ENCODE assay signal across 26 cellular contexts in genomic region chr21:34594566-34595234, GRCh38. TPM values are rescaled to one million over a fixed set of nuclear protein-coding genes. Genes with fewer than 3 reads are reported as not detected.
A peak's percentile ranks its signal among the peaks of the same experiment; 100 is the strongest.
DNase-seq lines count a peak whose midpoint lies in the region; ATAC-seq, FAIRE-seq and TF ChIP-seq lines count a peak whose summit lies in the region.
"Had no signal": no experiment of that assay in that cellular context is flagged by ENCODE, and none has a peak within 500 bp of the region (broad histone marks: within the 10 kb centered on the region; RNA-seq: fewer than 3 reads in every experiment).

No MANE protein-coding gene starts in this region.

- in situ Hi-C loops in HepG2 (cut with HindIII; ENCODE audit: extremely low pct_ligation_motif_present, low pct_unique_long_range_greater_than_20kb) = no loop called here

- TF ChIP-seq POLR2A in HepG2 (IDR thresholded peaks at IDR 0.05; ENCODE audit: insufficient read depth in 1 of 2, low read depth in 2 of 2, low read length in 2 of 2) (no peak), right lobe of liver (IDR thresholded peaks at IDR 0.05) (no peak), esophagus muscularis mucosa (IDR thresholded peaks at IDR 0.05; ENCODE audit: low read depth) (no peak), prostate gland (IDR thresholded peaks at IDR 0.05) (no peak)

- no peaks in the 10 kb centered on the region for H3K36me3 Mint-ChIP-seq in glutamatergic neuron (ENCODE audit: unreplicated experiment)
- H3K36me3 Mint-ChIP-seq: activated naive CD8-positive, alpha-beta T cell treated with anti-CD3 and anti-CD28 coated beads for 36 hours had no signal

- H3K79me2 ChIP-seq in HepG2 (ENCODE audit: insufficient read depth, low read length) = no peaks in the 10 kb centered on the region
- H3K79me2 ChIP-seq in parathyroid adenoma = peaks cover 9% of the 10 kb centered on the region

- H3K9me3 ChIP-seq in HepG2 (ENCODE audit: low read length) (no peaks in the 10 kb centered on the region), right lobe of liver (no peaks in the 10 kb centered on the region), esophagus muscularis mucosa (no peaks in the 10 kb centered on the region), parathyroid adenoma (ENCODE audit: control insufficient read depth, low read length) (no peaks in the 10 kb centered on the region), prostate gland (no peaks in the 10 kb centered on the region)
- H3K9me3 ChIP-seq: ascending aorta, MG63, tibial artery had no signal

- peaks cover 5% of the 10 kb centered on the region for H3K4me1 Mint-ChIP-seq in glutamatergic neuron (ENCODE audit: low read depth, unreplicated experiment)

- BruUV-seq in HepG2 (replicated peaks; lab: Mats Ljungman, UMichigan) = no TSS peak

- no peak overlapping the region for H2AFZ ChIP-seq in HepG2 (ENCODE audit: low read length)
- H2AFZ ChIP-seq in parathyroid adenoma = no peak overlapping the region

- TF ChIP-seq CTCF in HepG2 (CRISPR knock-in tag; IDR thresholded peaks at IDR 0.05) = no peak
- TF ChIP-seq CTCF in right lobe of liver (IDR thresholded peaks at IDR 0.05) = no peak
- no peak for TF ChIP-seq CTCF in esophagus muscularis mucosa (IDR thresholded peaks at IDR 0.05)
- no peak for TF ChIP-seq CTCF in parathyroid adenoma (IDR thresholded peaks at IDR 0.05)
- TF ChIP-seq CTCF in glutamatergic neuron (IDR thresholded peaks at IDR 0.05; ENCODE audit: partially characterized antibody, unreplicated experiment) = no peak
- no peak for TF ChIP-seq CTCF in dorsolateral prefrontal cortex (IDR thresholded peaks at IDR 0.05 in 54 of 56, conservative IDR thresholded peaks at IDR 0.05 in 2 of 56; ENCODE audit: low read depth in 1 of 56, partially characterized antibody in 56 of 56)
- TF ChIP-seq CTCF in prostate gland (IDR thresholded peaks at IDR 0.05) = no peak

- no peak overlapping the region for H3K9ac ChIP-seq in HepG2 (ENCODE audit: insufficient read depth, low read depth, low read length)
- no peak overlapping the region for H3K9ac ChIP-seq in parathyroid adenoma

- intact Hi-C loops in HepG2 (cut with micrococcal nuclease; ENCODE audit: unreplicated experiment) = no loop called here
- intact Hi-C loops in right lobe of liver (cut with DNase I) = no loop called here
- intact Hi-C loops in esophagus muscularis mucosa (cut with DNase I) = loop anchor here (5.0 kb wide), 1 partner anchor 72 kb away; no protein-coding TSS in a partner anchor
- intact Hi-C loops in dorsolateral prefrontal cortex (cut with DNase I) = loop anchor here (5.0 kb wide), 1 partner anchor 67 kb away; no protein-coding TSS in a partner anchor
- intact Hi-C loops in prostate gland (cut with DNase I) = loop anchor here (5.0 kb wide), 1 partner anchor 67 kb away; no protein-coding TSS in a partner anchor

- no peak overlapping the region for H3K27ac ChIP-seq in HepG2 (ENCODE audit: extremely low read length, insufficient read depth, low read length)
- no peak overlapping the region for H3K27ac ChIP-seq in right lobe of liver
- peak overlapping the region; percentile 35 to 74 (median 54) for H3K27ac ChIP-seq in esophagus muscularis mucosa (replicated peaks in 1 of 4)
- H3K27ac ChIP-seq in parathyroid adenoma = peak overlapping the region; percentile 53
- H3K27ac ChIP-seq in dorsolateral prefrontal cortex = peak overlapping the region in 2 of 59 donors; percentile 1 to 64
- H3K27ac ChIP-seq in prostate gland = no peak overlapping the region
- H3K27ac ChIP-seq: ascending aorta, tibial artery had no signal

- H3K4me3 Mint-ChIP-seq in glutamatergic neuron (ENCODE audit: unreplicated experiment) = no peak overlapping the region
- H3K4me3 Mint-ChIP-seq: activated naive CD8-positive, alpha-beta T cell treated with anti-CD3 and anti-CD28 coated beads for 36 hours; CD4-positive, CD25-positive, alpha-beta regulatory T cell; dendritic cell treated with granulocyte-macrophage colony-stimulating factor and Interleukin-4, amounts not matched to agents 40 ng/mL and 50 ng/mL, for 4 days; memory B cell; naive thymus-derived CD4-positive, alpha-beta T cell had no signal

- H3K27me3 ChIP-seq in HepG2 (ENCODE audit: control insufficient read depth in 1 of 2, insufficient read depth in 2 of 2, low read length in 2 of 2) (no peaks in the 10 kb centered on the region), right lobe of liver (no peaks in the 10 kb centered on the region), esophagus muscularis mucosa (no peaks in the 10 kb centered on the region), parathyroid adenoma (ENCODE audit: control insufficient read depth, insufficient read depth, low read length) (no peaks in the 10 kb centered on the region), dorsolateral prefrontal cortex (no peaks in the 10 kb centered on the region), prostate gland (replicated peaks; ENCODE audit: insufficient read depth) (no peaks in the 10 kb centered on the region)
- H3K27me3 ChIP-seq: ascending aorta, MG63, tibial artery had no signal

- H3K9me3 Mint-ChIP-seq in glutamatergic neuron (ENCODE audit: unreplicated experiment) = no peaks in the 10 kb centered on the region
- H3K9me3 Mint-ChIP-seq: activated naive CD8-positive, alpha-beta T cell treated with anti-CD3 and anti-CD28 coated beads for 36 hours; CD4-positive, CD25-positive, alpha-beta regulatory T cell; dendritic cell treated with granulocyte-macrophage colony-stimulating factor and Interleukin-4, amounts not matched to agents 40 ng/mL and 50 ng/mL, for 4 days; memory B cell; naive thymus-derived CD4-positive, alpha-beta T cell had no signal

- DNase-seq in HepG2 (ENCODE audit: low spot score) = no peak
- no peak for DNase-seq in right lobe of liver
- peak; percentile 82 for DNase-seq in esophagus muscularis mucosa (ENCODE audit: extremely low spot score)
- DNase-seq in glutamatergic neuron = no peak
- DNase-seq in dorsolateral prefrontal cortex = no peak
- DNase-seq in prostate gland (ENCODE audit: low spot score) = no peak
- DNase-seq: activated CD4-positive, alpha-beta T cell treated with anti-CD3 and anti-CD28 coated beads, Interleukin-2, amount 50 U/mL, for 4 hours; activated CD4-positive, CD25-positive, alpha-beta regulatory T cell; activated CD8-positive, alpha-beta memory T cell treated with anti-CD3 and anti-CD28 coated beads, Interleukin-2, amount 50 U/mL, for 48 hours; activated naive CD8-positive, alpha-beta T cell treated with anti-CD3 and anti-CD28 coated beads for 36 hours; CD4-positive, CD25-positive, alpha-beta regulatory T cell; central memory CD4-positive, alpha-beta T cell; KBM-7; MG63; naive thymus-derived CD4-positive, alpha-beta T cell; NCI-H1436; retina; SIG-M5; stimulated activated naive CD4-positive, alpha-beta T cell treated with Interleukin-2 at 50 U/mL for 16 hours; SW 1271; tibial artery had no signal

- POLR2A ChIA-PET in HepG2 (lab: Yijun Ruan, JAX) = no interaction called here

- H3K27me3 Mint-ChIP-seq in glutamatergic neuron (ENCODE audit: unreplicated experiment) = no peaks in the 10 kb centered on the region
- H3K27me3 Mint-ChIP-seq: activated naive CD8-positive, alpha-beta T cell treated with anti-CD3 and anti-CD28 coated beads for 36 hours; CD4-positive, CD25-positive, alpha-beta regulatory T cell; dendritic cell treated with granulocyte-macrophage colony-stimulating factor and Interleukin-4, amounts not matched to agents 40 ng/mL and 50 ng/mL, for 4 days; memory B cell; naive thymus-derived CD4-positive, alpha-beta T cell had no signal

- no peak overlapping the region for H3K4me2 ChIP-seq in HepG2 (ENCODE audit: low read depth, low read length)
- H3K4me2 ChIP-seq in parathyroid adenoma (ENCODE audit: low read length) = no peak overlapping the region

- H3K4me3 ChIP-seq in HepG2 (replicated peaks in 1 of 3; ENCODE audit: insufficient read depth in 1 of 3, low read depth in 2 of 3, low read length in 3 of 3) (no peak overlapping the region), right lobe of liver (no peak overlapping the region), esophagus muscularis mucosa (no peak overlapping the region), parathyroid adenoma (ENCODE audit: low read depth, low read length) (no peak overlapping the region), dorsolateral prefrontal cortex (no peak overlapping the region), prostate gland (no peak overlapping the region)
- H3K4me3 ChIP-seq: ascending aorta, MG63, tibial artery had no signal

- 91% methylated on average over 8 of the region's 8 CpGs for WGBS in HepG2 (ENCODE audit: low lambda C conversion rate)
- no CpG with 5 or more reads among the region's 8 CpGs for WGBS in right lobe of liver (ENCODE audit: insufficient coverage, low coverage, low lambda C conversion rate, missing lambda C conversion rate)
- 84% methylated on average over 8 of the region's 8 CpGs for WGBS in esophagus muscularis mucosa
- 82% methylated on average over 8 of the region's 8 CpGs for WGBS in prostate gland

- no peak for TF ChIP-seq RAD21 in HepG2 (CRISPR knock-in tag; IDR thresholded peaks at IDR 0.05)

- no peak for FAIRE-seq in HepG2 (lab: Jason Lieb, UNC)

- H3K27ac Mint-ChIP-seq in glutamatergic neuron (ENCODE audit: unreplicated experiment) = no peak overlapping the region
- H3K27ac Mint-ChIP-seq: activated naive CD8-positive, alpha-beta T cell treated with anti-CD3 and anti-CD28 coated beads for 36 hours; CD4-positive, CD25-positive, alpha-beta regulatory T cell; dendritic cell treated with granulocyte-macrophage colony-stimulating factor and Interleukin-4, amounts not matched to agents 40 ng/mL and 50 ng/mL, for 4 days; memory B cell had no signal

- peaks cover 38% of the 10 kb centered on the region for H3K4me1 ChIP-seq in HepG2 (ENCODE audit: insufficient read depth, low read length)
- H3K4me1 ChIP-seq in right lobe of liver = peaks cover 0 to 10% (median 0%) of the 10 kb centered on the region in 4 donors
- H3K4me1 ChIP-seq in esophagus muscularis mucosa = peaks cover 48 to 62% (median 57%) of the 10 kb centered on the region in 4 donors
- H3K4me1 ChIP-seq in parathyroid adenoma = peaks cover 3% of the 10 kb centered on the region
- H3K4me1 ChIP-seq in prostate gland (replicated peaks) = no peaks in the 10 kb centered on the region

- TF ChIP-seq EP300 in HepG2 (IDR thresholded peaks at IDR 0.05; ENCODE audit: low read depth in 2 of 2, low read length in 2 of 2) (no peak), HepG2 (CRISPR knock-in tag; IDR thresholded peaks at IDR 0.05; ENCODE audit: borderline replicate concordance) (no peak), esophagus muscularis mucosa (IDR thresholded peaks at IDR 0.05) (no peak)

- no peaks in the 10 kb centered on the region for H4K20me1 ChIP-seq in HepG2 (ENCODE audit: insufficient read depth, low read length)

- H3K36me3 ChIP-seq in HepG2 (replicated peaks in 1 of 2; ENCODE audit: control insufficient read depth in 1 of 2, insufficient read depth in 2 of 2, low read length in 2 of 2) (no peaks in the 10 kb centered on the region), right lobe of liver (no peaks in the 10 kb centered on the region), esophagus muscularis mucosa (no peaks in the 10 kb centered on the region), parathyroid adenoma (ENCODE audit: control insufficient read depth, insufficient read depth, low read length) (no peaks in the 10 kb centered on the region), prostate gland (no peaks in the 10 kb centered on the region)
- H3K36me3 ChIP-seq: ascending aorta, tibial artery had no signal

- no peak for ATAC-seq in HepG2
- no peak for ATAC-seq in right lobe of liver
- ATAC-seq: naive thymus-derived CD4-positive, alpha-beta T cell; Panc1 had no signal

- CTCF ChIA-PET in HepG2 (lab: Yijun Ruan, JAX; ENCODE audit: low intra/inter-chr PET ratio, low total read pairs) = no interaction called here

RNA-seq across cellular contexts. Expression of gene RCAN1, which starts 20.2 kb away (rescaled TPM):
- total RNA-seq in HepG2 (2016; rRNA removed; fragmentation: Illumina TruSeq; extraction: Trizol) (34.1 and 35.1 TPM in 2 replicates), right lobe of liver (10 to 100 TPM; 34.3 to 71.0 (median 55.4) TPM), esophagus muscularis mucosa (10 to 100 TPM; 32.4 to 58.8 (median 37.9) TPM), glutamatergic neuron (ENCODE audit: unreplicated experiment) (17.7 TPM), dorsolateral prefrontal cortex (10 to 100 TPM; 37.2 to 79.7 (median 53.2) TPM), prostate gland (10 to 100 TPM; 12.0 to 14.1 TPM)
- 7.0 and 9.0 TPM in 2 replicates for total RNA-seq in HepG2 (2016; cell fraction: cytosol; rRNA removed; fragmentation: Illumina TruSeq; extraction: Trizol; ENCODE audit: low read depth)
- total RNA-seq in HepG2 (2016; cell fraction: insoluble cytoplasmic fraction; rRNA removed; fragmentation: Illumina TruSeq; extraction: Trizol) = 34.2 and 35.1 TPM in 2 replicates
- 18.9 and 22.0 TPM in 2 replicates for total RNA-seq in HepG2 (2016; cell fraction: membrane; rRNA removed; fragmentation: Illumina TruSeq; extraction: Trizol)
- 25.9 and 26.8 TPM in 2 replicates for total RNA-seq in HepG2 (2016; cell fraction: nucleus; rRNA removed; fragmentation: Illumina TruSeq; extraction: Trizol)
- 8.5 and 9.4 TPM in 2 replicates for polyA plus RNA-seq in HepG2 (2011; rRNA removed)
- 5.5 and 8.2 TPM in 2 replicates for polyA plus RNA-seq in HepG2 (2011; cell fraction: cytosol; rRNA removed)
- polyA plus RNA-seq in HepG2 (2011; cell fraction: nucleus; rRNA removed) = 6.0 and 7.7 TPM in 2 replicates
- polyA plus RNA-seq in HepG2 (2012) = 10.5 and 13.0 TPM in 2 replicates
- 5.4 and 6.4 TPM in 2 replicates for polyA plus RNA-seq in HepG2 (2016; cell fraction: cytosol; fragmentation: Illumina TruSeq; extraction: Trizol; ENCODE audit: low read depth)
- 34.4 and 35.4 TPM in 2 replicates for polyA plus RNA-seq in HepG2 (2016; cell fraction: insoluble cytoplasmic fraction; fragmentation: Illumina TruSeq; extraction: Trizol; ENCODE audit: low read depth)
- 14.7 and 15.5 TPM in 2 replicates for polyA plus RNA-seq in HepG2 (2016; cell fraction: membrane; fragmentation: Illumina TruSeq; extraction: Trizol; ENCODE audit: low read depth)
- polyA plus RNA-seq in HepG2 (2016; cell fraction: nucleus; fragmentation: Illumina TruSeq; extraction: Trizol; ENCODE audit: insufficient read depth, low read depth) = 25.3 and 26.9 TPM in 2 replicates
- 9.4 and 14.1 TPM in 2 replicates for polyA minus RNA-seq in HepG2 (2011; rRNA and poly(A)+ RNA removed; ENCODE audit: low replicate concordance)
- 8.4 and 9.4 TPM in 2 replicates for polyA minus RNA-seq in HepG2 (2011; cell fraction: cytosol; rRNA and poly(A)+ RNA removed)
- 19.4 and 30.5 TPM in 2 replicates for polyA minus RNA-seq in HepG2 (2011; cell fraction: nucleus; rRNA and poly(A)+ RNA removed)

Comparison
In these comparisons a context has a peak if more than half of its experiments do, and no peak if none do; other contexts are left out.
1. H3K27ac ChIP-seq: peak in esophagus muscularis mucosa (4 of 4) and parathyroid adenoma (single experiment); none in HepG2 (single experiment), right lobe of liver (0 of 3) and prostate gland (0 of 2).
2. intact Hi-C loops: an anchor here in esophagus muscularis mucosa (5.0 kb wide), dorsolateral prefrontal cortex (5.0 kb wide) and prostate gland (5.0 kb wide); none called in HepG2 and right lobe of liver.